Comparison of ENCODE assay signal across 8 cellular contexts in the genomic region with DNA sequence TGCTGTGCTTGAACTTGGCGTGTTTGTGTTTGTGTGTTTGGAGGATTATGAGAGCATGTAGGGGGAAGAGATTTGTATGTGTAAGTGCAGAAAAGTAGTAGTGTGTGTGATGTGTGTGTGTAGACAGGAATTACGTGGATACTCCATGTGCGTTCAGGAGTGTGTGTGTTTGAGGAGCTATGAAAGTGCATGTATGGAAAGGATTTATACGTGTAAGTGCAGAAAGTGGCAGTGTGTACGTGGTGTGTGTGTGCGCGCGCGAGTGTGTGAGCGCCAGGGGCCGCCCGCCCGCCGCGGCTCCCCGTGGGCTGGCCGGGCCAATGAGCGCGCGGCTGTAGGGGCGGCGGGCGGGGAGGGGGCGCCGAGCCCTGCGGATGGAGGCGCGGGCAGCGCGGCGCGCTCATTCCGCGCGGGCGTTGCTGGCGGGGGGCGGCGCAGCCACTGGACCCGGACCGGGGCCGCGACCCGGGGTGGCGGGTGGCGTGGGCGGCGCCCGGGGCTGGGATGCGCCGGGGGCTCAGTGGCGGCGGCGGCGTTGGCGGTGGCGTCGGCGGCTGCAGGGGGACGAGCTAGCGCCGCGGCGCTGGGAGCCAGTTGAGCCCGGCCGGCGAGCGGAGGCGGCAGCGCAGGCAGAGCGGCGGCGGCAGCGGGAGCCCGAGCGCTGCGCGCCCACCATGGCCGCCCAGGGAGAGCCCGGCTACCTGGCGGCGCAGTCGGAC. TPM values are rescaled to one million over a fixed set of nuclear protein-coding genes. Genes with fewer than 3 reads are reported as not detected.
DNase-seq lines count a peak whose midpoint lies in the region; TF ChIP-seq lines count a peak whose summit lies in the region.

A gene with protein sequence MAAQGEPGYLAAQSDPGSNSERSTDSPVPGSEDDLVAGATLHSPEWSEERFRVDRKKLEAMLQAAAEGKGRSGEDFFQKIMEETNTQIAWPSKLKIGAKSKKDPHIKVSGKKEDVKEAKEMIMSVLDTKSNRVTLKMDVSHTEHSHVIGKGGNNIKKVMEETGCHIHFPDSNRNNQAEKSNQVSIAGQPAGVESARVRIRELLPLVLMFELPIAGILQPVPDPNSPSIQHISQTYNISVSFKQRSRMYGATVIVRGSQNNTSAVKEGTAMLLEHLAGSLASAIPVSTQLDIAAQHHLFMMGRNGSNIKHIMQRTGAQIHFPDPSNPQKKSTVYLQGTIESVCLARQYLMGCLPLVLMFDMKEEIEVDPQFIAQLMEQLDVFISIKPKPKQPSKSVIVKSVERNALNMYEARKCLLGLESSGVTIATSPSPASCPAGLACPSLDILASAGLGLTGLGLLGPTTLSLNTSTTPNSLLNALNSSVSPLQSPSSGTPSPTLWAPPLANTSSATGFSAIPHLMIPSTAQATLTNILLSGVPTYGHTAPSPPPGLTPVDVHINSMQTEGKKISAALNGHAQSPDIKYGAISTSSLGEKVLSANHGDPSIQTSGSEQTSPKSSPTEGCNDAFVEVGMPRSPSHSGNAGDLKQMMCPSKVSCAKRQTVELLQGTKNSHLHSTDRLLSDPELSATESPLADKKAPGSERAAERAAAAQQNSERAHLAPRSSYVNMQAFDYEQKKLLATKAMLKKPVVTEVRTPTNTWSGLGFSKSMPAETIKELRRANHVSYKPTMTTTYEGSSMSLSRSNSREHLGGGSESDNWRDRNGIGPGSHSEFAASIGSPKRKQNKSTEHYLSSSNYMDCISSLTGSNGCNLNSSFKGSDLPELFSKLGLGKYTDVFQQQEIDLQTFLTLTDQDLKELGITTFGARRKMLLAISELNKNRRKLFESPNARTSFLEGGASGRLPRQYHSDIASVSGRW (plus strand): TSS at position 403 of the 719 bp plus-strand sequence. CDS start 272 bp downstream, at position 675.

- no peak within 1 kb of the TSS for H3K27ac Mint-ChIP-seq in activated naive CD4-positive, alpha-beta T cell treated with anti-CD3 and anti-CD28 coated beads, Interleukin-2, amount 50 U/mL, for 24 hours
- peak within 1 kb of the TSS; percentile 89 for H3K27ac Mint-ChIP-seq in MCF 10A (ENCODE audit: low read depth, unreplicated experiment)

- CTCF ChIA-PET in MCF 10A (lab: Yijun Ruan, JAX): interaction anchor here (0.5 to 1.3 kb wide), 6 partner anchors 10 to 629 kb away, joined by 3 to 8 read pairs (median 5); no protein-coding TSS in a partner anchor

- no peaks in the 10 kb centered on the region for H3K9me3 ChIP-seq in iPS-18c (ENCODE audit: control insufficient read depth, insufficient read depth, low read length)

- POLR2A ChIA-PET in MCF 10A (lab: Yijun Ruan, JAX): interaction anchor here (0.7 to 4.7 kb wide), 12 partner anchors 10 to 212 kb away, joined by 3 to 62 read pairs (median 6); no protein-coding TSS in a partner anchor

- H3K4me1 Mint-ChIP-seq in activated naive CD4-positive, alpha-beta T cell treated with anti-CD3 and anti-CD28 coated beads, Interleukin-2, amount 50 U/mL, for 24 hours: peaks cover 9% of the 10 kb centered on the region
- H3K4me1 Mint-ChIP-seq in MCF 10A (ENCODE audit: insufficient read depth, unreplicated experiment): peaks cover 19% of the 10 kb centered on the region

- no peak for DNase-seq in activated naive CD4-positive, alpha-beta T cell (lab: John Stamatoyannopoulos, UW)
- DNase-seq in NCI-H2227 (lab: John Stamatoyannopoulos, UW; ENCODE audit: unreplicated experiment) (peak; percentile 69), MCF 10A (ENCODE audit: unreplicated experiment) (peak; percentile 27), renal cortical epithelial cell (ENCODE audit: low read depth) (peak; percentile 58), NOMO-1 treated with dmso at 0.1 percent for 144 hours (lab: John Stamatoyannopoulos, UW; ENCODE audit: unreplicated experiment) (no peak)
- DNase-seq in stimulated activated naive CD4-positive, alpha-beta T cell (lab: John Stamatoyannopoulos, UW): no peak

- peaks cover 32% of the 10 kb centered on the region for H3K27me3 Mint-ChIP-seq in activated naive CD4-positive, alpha-beta T cell treated with anti-CD3 and anti-CD28 coated beads, Interleukin-2, amount 50 U/mL, for 24 hours
- H3K27me3 Mint-ChIP-seq in MCF 10A (ENCODE audit: insufficient read depth, unreplicated experiment): no peaks in the 10 kb centered on the region

- intact Hi-C loops in MCF 10A (cut with micrococcal nuclease): loop anchor here (1.0 to 10.0 kb wide), 4 partner anchors 77 to 218 kb away; no protein-coding TSS in a partner anchor

- H3K9me3 Mint-ChIP-seq in activated naive CD4-positive, alpha-beta T cell treated with anti-CD3 and anti-CD28 coated beads, Interleukin-2, amount 50 U/mL, for 24 hours: no peaks in the 10 kb centered on the region
- H3K9me3 Mint-ChIP-seq in MCF 10A (ENCODE audit: unreplicated experiment): no peaks in the 10 kb centered on the region

- BruUV-seq in MCF 10A (replicated peaks; lab: Mats Ljungman, UMichigan): no TSS peak

- H3K36me3 Mint-ChIP-seq in activated naive CD4-positive, alpha-beta T cell treated with anti-CD3 and anti-CD28 coated beads, Interleukin-2, amount 50 U/mL, for 24 hours: no peaks in the 10 kb centered on the region
- no peaks in the 10 kb centered on the region for H3K36me3 Mint-ChIP-seq in MCF 10A (ENCODE audit: insufficient read depth, unreplicated experiment)

- H3K4me3 ChIP-seq in iPS-18c (ENCODE audit: insufficient read depth, low read depth, low read length): peak within 1 kb of the TSS; percentile 73

- no peak for TF ChIP-seq CTCF in MCF 10A (IDR thresholded peaks at IDR 0.05; ENCODE audit: unreplicated experiment)

- peak within 1 kb of the TSS; percentile 75 for H3K4me3 Mint-ChIP-seq in activated naive CD4-positive, alpha-beta T cell treated with anti-CD3 and anti-CD28 coated beads, Interleukin-2, amount 50 U/mL, for 24 hours
- H3K4me3 Mint-ChIP-seq in MCF 10A (ENCODE audit: unreplicated experiment): peak within 1 kb of the TSS; percentile 74

RNA-seq across cellular contexts. Expression of the gene that starts here (rescaled TPM):
- total RNA-seq in MCF 10A (2022): 7.9 and 15.6 TPM in 2 replicates
- total RNA-seq in renal cortical epithelial cell: 248 and 609 TPM in 2 replicates

Comparison
In these comparisons a context has a peak if more than half of its experiments do, and no peak if none do; other contexts are left out.
1. RNA of the gene that starts here (total RNA-seq): 248 to 609 TPM in renal cortical epithelial cell; 7.9 to 15.6 TPM in MCF 10A; every median in the first group is over 10 times any median in the second.
2. DNase-seq: peak in NCI-H2227 (single experiment), MCF 10A (single experiment) and renal cortical epithelial cell (single experiment); none in activated naive CD4-positive, alpha-beta T cell (0 of 4), NOMO-1 treated with dmso at 0.1 percent for 144 hours (single experiment) and stimulated activated naive CD4-positive, alpha-beta T cell (0 of 6).